ENCODE assay signal across 20 cellular contexts in the genomic region with DNA sequence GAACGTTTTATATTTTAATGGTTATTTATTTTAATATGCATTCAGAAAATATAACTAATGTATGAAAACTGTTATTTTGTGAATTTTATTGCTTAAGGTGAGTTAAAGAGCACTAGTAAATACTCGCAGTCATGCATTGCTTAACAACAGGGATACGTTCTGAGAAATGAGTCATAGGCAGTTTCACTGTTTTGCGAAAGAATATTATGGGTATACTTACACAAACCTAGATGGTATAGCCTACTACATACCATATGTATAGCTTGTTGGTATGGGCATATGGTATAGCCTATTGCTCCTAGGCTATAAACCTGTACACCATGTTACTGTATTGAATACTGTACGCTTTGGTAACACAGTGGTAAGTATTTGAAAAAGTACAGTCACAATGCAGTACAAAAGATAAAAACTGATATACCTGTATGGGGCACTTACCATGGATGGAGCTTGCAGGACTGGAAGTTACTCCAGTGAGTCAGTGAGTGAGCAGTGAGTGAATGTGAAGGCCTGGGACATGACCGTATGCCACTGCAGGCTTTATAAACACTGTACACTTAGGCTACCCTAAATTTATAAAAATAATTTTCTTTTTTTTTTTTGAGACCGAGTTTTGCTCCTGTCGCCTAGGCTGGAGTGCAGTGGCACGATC. TPM values are rescaled to one million over a fixed set of nuclear protein-coding genes. Genes with fewer than 3 reads are reported as not detected.
A peak's percentile ranks its signal among the peaks of the same experiment; 100 is the strongest.
DNase-seq lines count a peak whose midpoint lies in the region; ATAC-seq and TF ChIP-seq lines count a peak whose summit lies in the region.
"Had no signal": no experiment of that assay in that cellular context is flagged by ENCODE, and none has a peak within 500 bp of the region (broad histone marks: within the 10 kb centered on the region; RNA-seq: fewer than 3 reads in every experiment).

No MANE protein-coding gene starts in this region.

- H3K9me3 ChIP-seq in CD4-positive, alpha-beta memory T cell (ENCODE audit: control insufficient read depth in 1 of 2, low read length in 2 of 2): no peaks in the 10 kb centered on the region
- H3K9me3 ChIP-seq: ascending aorta, tibial nerve had no signal

- DNase-seq in CD1c-positive myeloid dendritic cell (ENCODE audit: extremely low spot score): peak; percentile 32
- peak; percentile 15 to 30 for DNase-seq in HL-60 (ENCODE audit: low read depth in 1 of 2, low spot score in 1 of 2)
- DNase-seq in RWPE1 (ENCODE audit: low spot score): peak; percentile 49
- peak; percentile 37 to 41 for DNase-seq in foreskin keratinocyte
- DNase-seq in mesothelial cell of epicardium (ENCODE audit: low spot score in 2 of 2, unreplicated experiment in 2 of 2): no peak
- no peak for DNase-seq in stimulated activated CD4-positive, alpha-beta T cell treated with anti-CD3 and anti-CD28 coated beads, Interleukin-12 subunit alpha, Interleukin-12 subunit beta, amount 100 ng/mL, for 4 hours
- no peak for DNase-seq in CD4-positive, alpha-beta memory T cell
- DNase-seq: activated CD4-positive, alpha-beta T cell treated with anti-CD3 and anti-CD28 coated beads, Interleukin-2, amount 10 ng/mL, durations not matched to agents 7 days and 5 days; activated naive CD4-positive, alpha-beta T cell; cerebellar nuclear complex; COR-L47; DND-41; NCI-H1436; NCI-H510A treated with DMSO at 0.1 percent for 48 hours had no signal

- H3K36me3 Mint-ChIP-seq in mesothelial cell of epicardium: peaks cover 29% of the 10 kb centered on the region
- H3K36me3 Mint-ChIP-seq in CD4-positive, alpha-beta memory T cell: peaks cover 49 to 70% of the 10 kb centered on the region in 2 donors

- H3K27me3 ChIP-seq in HL-60 (ENCODE audit: insufficient read depth, poor library complexity, severe bottlenecking): no peaks in the 10 kb centered on the region
- H3K27me3 ChIP-seq in foreskin keratinocyte: no peaks in the 10 kb centered on the region
- H3K27me3 ChIP-seq in CD4-positive, alpha-beta memory T cell (ENCODE audit: insufficient read depth, low read length): no peaks in the 10 kb centered on the region
- H3K27me3 ChIP-seq: ascending aorta, tibial nerve had no signal

- H3K4me1 ChIP-seq in foreskin keratinocyte: no peaks in the 10 kb centered on the region
- no peaks in the 10 kb centered on the region for H3K4me1 ChIP-seq in CD4-positive, alpha-beta memory T cell (ENCODE audit: insufficient read depth, low read length)
- H3K4me1 ChIP-seq: ascending aorta, tibial nerve had no signal

- POLR2A ChIA-PET in RWPE1 (lab: Yijun Ruan, JAX; ENCODE audit: low non-redundant PET): no interaction called here
- POLR2A ChIA-PET in CD4-positive, alpha-beta memory T cell (lab: Charles Lee; ENCODE audit: partially characterized antibody): no interaction called here

- no peak overlapping the region for H3K27ac Mint-ChIP-seq in mesothelial cell of epicardium
- no peak overlapping the region for H3K27ac Mint-ChIP-seq in CD4-positive, alpha-beta memory T cell
- H3K27ac Mint-ChIP-seq: activated CD4-positive, alpha-beta T cell treated with anti-CD3 and anti-CD28 coated beads, Interleukin-2, amount 10 ng/mL, durations not matched to agents 7 days and 5 days had no signal

- no peak overlapping the region for H3K4me3 ChIP-seq in HL-60 (replicated peaks; ENCODE audit: insufficient read depth, low read length)
- H3K4me3 ChIP-seq in CD4-positive, alpha-beta memory T cell (ENCODE audit: low read length in 2 of 2): no peak overlapping the region
- H3K4me3 ChIP-seq: ascending aorta, tibial nerve had no signal

- H3K27me3 Mint-ChIP-seq in mesothelial cell of epicardium (ENCODE audit: low read depth): no peaks in the 10 kb centered on the region
- H3K27me3 Mint-ChIP-seq in CD4-positive, alpha-beta memory T cell: no peaks in the 10 kb centered on the region
- H3K27me3 Mint-ChIP-seq: activated CD4-positive, alpha-beta T cell treated with anti-CD3 and anti-CD28 coated beads, Interleukin-2, amount 10 ng/mL, durations not matched to agents 7 days and 5 days; stimulated activated naive CD8-positive, alpha-beta T cell treated with anti-CD3 and anti-CD28 coated beads, Interleukin-15, Interleukin-2, amounts not matched to agents 100 ng/mL and 50 ng/mL, for 24 hours had no signal

- H3K27ac ChIP-seq in HL-60 (replicated peaks): no peak overlapping the region
- H3K27ac ChIP-seq in RWPE1: peak overlapping the region; percentile 57
- H3K27ac ChIP-seq in foreskin keratinocyte: no peak overlapping the region
- no peak overlapping the region for H3K27ac ChIP-seq in CD4-positive, alpha-beta memory T cell (ENCODE audit: low read depth, low read length)
- H3K27ac ChIP-seq: ascending aorta, tibial nerve had no signal

- H3K4me3 Mint-ChIP-seq in mesothelial cell of epicardium: no peak overlapping the region
- H3K4me3 Mint-ChIP-seq in CD4-positive, alpha-beta memory T cell: no peak overlapping the region
- H3K4me3 Mint-ChIP-seq: activated CD4-positive, alpha-beta T cell treated with anti-CD3 and anti-CD28 coated beads, Interleukin-2, amount 10 ng/mL, durations not matched to agents 7 days and 5 days; stimulated activated naive CD8-positive, alpha-beta T cell treated with anti-CD3 and anti-CD28 coated beads, Interleukin-15, Interleukin-2, amounts not matched to agents 100 ng/mL and 50 ng/mL, for 24 hours had no signal

- no peaks in the 10 kb centered on the region for H3K9me3 Mint-ChIP-seq in mesothelial cell of epicardium
- H3K9me3 Mint-ChIP-seq in CD4-positive, alpha-beta memory T cell: no peaks in the 10 kb centered on the region
- H3K9me3 Mint-ChIP-seq: activated CD4-positive, alpha-beta T cell treated with anti-CD3 and anti-CD28 coated beads, Interleukin-2, amount 10 ng/mL, durations not matched to agents 7 days and 5 days; stimulated activated naive CD8-positive, alpha-beta T cell treated with anti-CD3 and anti-CD28 coated beads, Interleukin-15, Interleukin-2, amounts not matched to agents 100 ng/mL and 50 ng/mL, for 24 hours had no signal

- no peaks in the 10 kb centered on the region for H3K4me1 Mint-ChIP-seq in mesothelial cell of epicardium
- peaks cover 0 to 5% (median 1%) of the 10 kb centered on the region in 4 donors for H3K4me1 Mint-ChIP-seq in CD4-positive, alpha-beta memory T cell
- H3K4me1 Mint-ChIP-seq: activated CD4-positive, alpha-beta T cell treated with anti-CD3 and anti-CD28 coated beads, Interleukin-2, amount 10 ng/mL, durations not matched to agents 7 days and 5 days had no signal

- intact Hi-C loops in CD4-positive, alpha-beta memory T cell (cut with micrococcal nuclease): no loop called here

- CTCF ChIA-PET in RWPE1 (lab: Yijun Ruan, JAX): interaction anchor here (0.7 kb wide), 1 partner anchor 98 kb away, joined by 3 read pairs; no protein-coding TSS in a partner anchor
- CTCF ChIA-PET in CD4-positive, alpha-beta memory T cell (lab: Charles Lee; ENCODE audit: partially characterized antibody): no interaction called here

- ATAC-seq in foreskin keratinocyte: peak; percentile 34
- ATAC-seq: HCT116, left lobe of liver, Right ventricle myocardium inferior had no signal

- TF ChIP-seq CTCF in HL-60 (IDR thresholded peaks at IDR 0.05; ENCODE audit: insufficient read depth, low read length) (no peak), RWPE1 (conservative IDR thresholded peaks at IDR 0.05; ENCODE audit: low read depth) (no peak), foreskin keratinocyte (conservative IDR thresholded peaks at IDR 0.05) (no peak), mesothelial cell of epicardium (IDR thresholded peaks at IDR 0.05; ENCODE audit: unreplicated experiment) (no peak)

- H3K36me3 ChIP-seq in CD4-positive, alpha-beta memory T cell (ENCODE audit: insufficient read depth, low read length): peaks cover 14% of the 10 kb centered on the region

RNA-seq across cellular contexts. Expression of a gene that starts 38.5 kb away (rescaled TPM):
- total RNA-seq in foreskin keratinocyte (22.2 and 22.4 TPM in 2 replicates), mesothelial cell of epicardium (23.6 to 24.7 TPM (median 23.8 TPM) in 3 replicates)
- polyA plus RNA-seq in foreskin keratinocyte: 2.5 and 3.3 TPM in 2 replicates
- 10 to 100 TPM; 27.3 to 28.1 TPM for total RNA-seq in CD4-positive, alpha-beta memory T cell
- 1 to 10 TPM; 4.7 to 9.5 TPM for polyA plus RNA-seq in CD4-positive, alpha-beta memory T cell

Comparison
In these comparisons a context has a peak if more than half of its experiments do, and no peak if none do; other contexts are left out.
1. DNase-seq: peak in CD1c-positive myeloid dendritic cell (single experiment), HL-60 (2 of 2), RWPE1 (single experiment) and foreskin keratinocyte (2 of 2); none in mesothelial cell of epicardium (0 of 2), stimulated activated CD4-positive, alpha-beta T cell treated with anti-CD3 and anti-CD28 coated beads, Interleukin-12 subunit alpha, Interleukin-12 subunit beta, amount 100 ng/mL, for 4 hours (single experiment) and CD4-positive, alpha-beta memory T cell (0 of 5).